24 cellular contexts compared by ENCODE assay signal in the genomic region with DNA sequence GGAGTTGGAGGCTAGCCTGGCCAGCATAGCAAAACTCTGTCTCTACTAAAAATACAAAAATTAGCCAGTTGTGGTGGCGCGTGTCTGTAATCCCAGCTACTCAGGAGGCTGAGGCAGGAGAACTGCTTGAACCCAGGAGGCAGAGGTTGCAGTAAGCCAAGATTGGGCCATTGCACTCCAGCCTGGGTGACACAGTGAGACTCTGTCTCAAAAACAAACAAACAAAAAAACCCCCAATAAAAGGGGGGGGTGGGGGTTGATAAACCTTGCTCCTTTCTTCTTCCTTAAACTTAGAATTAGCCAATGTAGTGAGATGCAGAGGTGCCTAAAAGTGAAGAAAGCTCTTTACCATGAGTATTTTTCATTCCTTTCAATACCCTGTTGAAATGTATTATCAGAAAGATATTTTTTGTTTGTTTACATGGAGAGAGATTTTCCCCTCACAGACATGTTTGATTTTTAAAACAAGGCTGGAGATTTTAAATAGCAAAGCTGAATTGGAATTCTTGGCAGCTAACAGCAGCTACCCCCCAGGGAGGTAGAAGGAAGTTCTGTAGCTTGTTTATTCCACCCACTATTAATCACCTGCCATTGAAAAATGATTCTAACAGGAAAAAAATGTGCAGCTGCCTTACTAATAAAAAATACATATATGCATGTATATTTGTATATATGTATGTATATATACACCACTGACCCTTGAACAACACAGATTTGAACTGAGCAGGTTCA.
DNase-seq lines count a peak whose midpoint lies in the region; ATAC-seq and TF ChIP-seq lines count a peak whose summit lies in the region.
"Had no signal": no experiment of that assay in that cellular context is flagged by ENCODE, and none has a peak within 500 bp of the region (broad histone marks: within the 10 kb centered on the region; RNA-seq: fewer than 3 reads in every experiment).

No MANE protein-coding gene starts in this region.

- TF ChIP-seq CTCF in cardiac fibroblast (IDR thresholded peaks at IDR 0.05; ENCODE audit: low read depth, low read length): no peak

- H3K4me3 ChIP-seq in cardiac fibroblast (replicated peaks in 1 of 2; ENCODE audit: low read depth in 2 of 2, low read length in 2 of 2) (no peak overlapping the region), skeletal muscle cell (ENCODE audit: low read depth, low read length) (no peak overlapping the region)
- H3K4me3 ChIP-seq: spleen, thoracic aorta, vagina had no signal

- DNase-seq in GM04504 (ENCODE audit: low read depth) (peak; percentile 6), cardiac fibroblast (ENCODE audit: low read depth in 2 of 2) (peak; percentile 45 to 55), iris pigment epithelial cell (ENCODE audit: low read depth) (peak; percentile 69), skeletal muscle cell (ENCODE audit: low read depth) (peak; percentile 26), GM19240 (ENCODE audit: insufficient read length, low spot score) (no peak), NCI-H82 (lab: John Stamatoyannopoulos, UW) (no peak), ecto neural progenitor cell (ENCODE audit: low spot score) (no peak)
- DNase-seq: activated CD4-positive, alpha-beta T cell treated with anti-CD3 and anti-CD28 coated beads, Interleukin-2, amount 10 ng/mL, durations not matched to agents 7 days and 5 days; activated CD8-positive, alpha-beta memory T cell treated with anti-CD3 and anti-CD28 coated beads, Interleukin-2, amount 10 ng/mL, durations not matched to agents 7 days and 5 days; activated naive CD4-positive, alpha-beta T cell treated with anti-CD3 and anti-CD28 coated beads for 36 hours; amniotic stem cell; caudate nucleus; Karpas-422; mammary epithelial cell; NCI-H187; NCI-H69; RPMI8226; spleen; stimulated activated CD4-positive, alpha-beta T cell treated with anti-CD3 and anti-CD28 coated beads, Interleukin-4, amount 100 ng/mL, for 1 hour; stimulated activated naive B cell treated with anti-CD40 and anti-IgM and Interleukin-4, amounts not matched to agents 10 μg/mL and 1 μg/mL and 100 μg/mL, for 72 hours had no signal

- no peak for ATAC-seq in HG02678 (IDR thresholded peaks at IDR 0.05; ENCODE audit: unreplicated experiment)
- ATAC-seq: activated CD8-positive, alpha-beta memory T cell treated with anti-CD3 and anti-CD28 coated beads, Interleukin-2, amount 10 ng/mL, durations not matched to agents 7 days and 5 days; HCT116; stimulated activated naive B cell treated with anti-CD40 and anti-IgM and Interleukin-4, amounts not matched to agents 10 μg/mL and 1 μg/mL and 100 μg/mL, for 72 hours had no signal

Comparison
In these comparisons a context has a peak if more than half of its experiments do, and no peak if none do; other contexts are left out.
1. DNase-seq: peak in GM04504 (single experiment), cardiac fibroblast (2 of 2), iris pigment epithelial cell (single experiment) and skeletal muscle cell (single experiment); none in GM19240 (single experiment), NCI-H82 (single experiment) and ecto neural progenitor cell (single experiment).